In the genomic region with DNA sequence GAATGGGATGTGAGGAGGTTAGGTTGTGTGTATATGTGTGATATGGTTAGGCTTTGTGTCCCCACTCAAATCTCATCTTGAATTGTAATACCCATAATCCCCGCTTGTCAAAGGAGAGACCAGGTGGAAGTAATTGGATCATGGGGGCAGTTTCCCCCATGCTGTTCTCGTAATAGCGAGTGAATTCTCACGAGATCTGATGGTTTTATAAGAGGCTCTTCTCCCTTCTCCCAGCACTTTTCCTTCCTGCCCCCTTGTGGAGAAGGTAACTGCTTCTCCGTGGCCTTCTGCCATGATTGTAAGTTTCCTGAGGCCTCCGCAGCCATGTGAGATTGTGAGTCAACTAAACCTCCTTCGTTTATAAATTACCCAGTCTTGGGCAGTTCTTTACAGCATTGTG, we compare ENCODE assay signal across 10 cellular contexts. TPM values are rescaled to one million over a fixed set of nuclear protein-coding genes. Genes with fewer than 3 reads are reported as not detected.
DNase-seq lines count a peak whose midpoint lies in the region; ATAC-seq and TF ChIP-seq lines count a peak whose summit lies in the region.
"Had no signal": no experiment of that assay in that cellular context is flagged by ENCODE, and none has a peak within 500 bp of the region (broad histone marks: within the 10 kb centered on the region; RNA-seq: fewer than 3 reads in every experiment).

No MANE protein-coding gene starts in this region.

- ATAC-seq in activated naive CD8-positive, alpha-beta T cell treated with anti-CD3 and anti-CD28 coated beads, Interleukin-2, amount 10 ng/mL, durations not matched to agents 7 days and 5 days (ENCODE audit: low read depth): no peak
- ATAC-seq in upper lobe of right lung (no peak), GM19324 (IDR thresholded peaks at IDR 0.05; ENCODE audit: low FRiP score, unreplicated experiment) (no peak), HG03280 (IDR thresholded peaks at IDR 0.05; ENCODE audit: unreplicated experiment) (no peak)

- DNase-seq in activated naive CD4-positive, alpha-beta T cell treated with anti-CD3 and anti-CD28 coated beads, Interleukin-2, amount 10 ng/mL, durations not matched to agents 7 days and 5 days: no peak
- DNase-seq in activated naive CD4-positive, alpha-beta T cell treated with Interleukin-2 at 50 U/mL for 16 hours: no peak
- DNase-seq in activated naive CD8-positive, alpha-beta T cell treated with anti-CD3 and anti-CD28 coated beads, Interleukin-2, amount 10 ng/mL, durations not matched to agents 7 days and 5 days: no peak
- DNase-seq in mesothelial cell of epicardium (ENCODE audit: low spot score in 2 of 2, unreplicated experiment in 2 of 2) (no peak), upper lobe of right lung (no peak), Peyer's patch (no peak)

- peak overlapping the region; percentile 88 for H3K27ac ChIP-seq in upper lobe of right lung
- H3K27ac ChIP-seq in Peyer's patch: peak overlapping the region in 1 of 4 donors; percentile 90

- no peaks in the 10 kb centered on the region for H3K9me3 ChIP-seq in upper lobe of right lung
- no peaks in the 10 kb centered on the region for H3K9me3 ChIP-seq in Peyer's patch

- H3K4me3 Mint-ChIP-seq in activated naive CD4-positive, alpha-beta T cell treated with anti-CD3 and anti-CD28 coated beads, Interleukin-2, amount 10 ng/mL, durations not matched to agents 7 days and 5 days: peak overlapping the region; percentile 80
- H3K4me3 Mint-ChIP-seq in activated naive CD8-positive, alpha-beta T cell treated with anti-CD3 and anti-CD28 coated beads, Interleukin-2, amount 10 ng/mL, durations not matched to agents 7 days and 5 days: peak overlapping the region; percentile 84
- H3K4me3 Mint-ChIP-seq in mesothelial cell of epicardium: peak overlapping the region; percentile 78

- H3K36me3 Mint-ChIP-seq in activated naive CD4-positive, alpha-beta T cell treated with anti-CD3 and anti-CD28 coated beads, Interleukin-2, amount 10 ng/mL, durations not matched to agents 7 days and 5 days: peaks cover 5% of the 10 kb centered on the region
- peaks cover 6% of the 10 kb centered on the region for H3K36me3 Mint-ChIP-seq in activated naive CD8-positive, alpha-beta T cell treated with anti-CD3 and anti-CD28 coated beads, Interleukin-2, amount 10 ng/mL, durations not matched to agents 7 days and 5 days
- H3K36me3 Mint-ChIP-seq in mesothelial cell of epicardium: no peaks in the 10 kb centered on the region

- TF ChIP-seq CTCF in mesothelial cell of epicardium (IDR thresholded peaks at IDR 0.05; ENCODE audit: unreplicated experiment) (no peak), upper lobe of right lung (IDR thresholded peaks at IDR 0.05) (no peak), Peyer's patch (IDR thresholded peaks at IDR 0.05) (no peak)

- POLR2A ChIA-PET in activated naive CD8-positive, alpha-beta T cell treated with anti-CD3 and anti-CD28 coated beads, Interleukin-2, amount 10 ng/mL, durations not matched to agents 7 days and 5 days (lab: Charles Lee): interaction anchor here (0.7 to 2.3 kb wide), 2 partner anchors 50 to 56 kb away, joined by 3 to 10 read pairs; a partner anchor contains a TSS

- intact Hi-C loops in upper lobe of right lung (cut with DNase I): no loop called here

- H3K36me3 ChIP-seq in upper lobe of right lung (no peaks in the 10 kb centered on the region), Peyer's patch (no peaks in the 10 kb centered on the region)

- H3K4me1 ChIP-seq in upper lobe of right lung: no peaks in the 10 kb centered on the region
- H3K4me1 ChIP-seq in Peyer's patch: peaks cover 0 to 9% (median 0%) of the 10 kb centered on the region in 4 donors

- no peaks in the 10 kb centered on the region for H3K27me3 ChIP-seq in upper lobe of right lung
- H3K27me3 ChIP-seq in Peyer's patch: no peaks in the 10 kb centered on the region

- CTCF ChIA-PET in activated naive CD4-positive, alpha-beta T cell treated with anti-CD3 and anti-CD28 coated beads, Interleukin-2, amount 10 ng/mL, durations not matched to agents 7 days and 5 days (lab: Charles Lee): interaction anchor here (0.9 kb wide), 1 partner anchor 41 kb away, joined by 3 read pairs; no protein-coding TSS in a partner anchor

- H3K27ac Mint-ChIP-seq in activated naive CD4-positive, alpha-beta T cell treated with anti-CD3 and anti-CD28 coated beads, Interleukin-2, amount 10 ng/mL, durations not matched to agents 7 days and 5 days: peak overlapping the region; percentile 85
- H3K27ac Mint-ChIP-seq in activated naive CD8-positive, alpha-beta T cell treated with anti-CD3 and anti-CD28 coated beads, Interleukin-2, amount 10 ng/mL, durations not matched to agents 7 days and 5 days: peak overlapping the region; percentile 92
- no peak overlapping the region for H3K27ac Mint-ChIP-seq in mesothelial cell of epicardium

- peaks cover 21% of the 10 kb centered on the region for H3K4me1 Mint-ChIP-seq in activated naive CD4-positive, alpha-beta T cell treated with anti-CD3 and anti-CD28 coated beads, Interleukin-2, amount 10 ng/mL, durations not matched to agents 7 days and 5 days
- peaks cover 14% of the 10 kb centered on the region for H3K4me1 Mint-ChIP-seq in activated naive CD8-positive, alpha-beta T cell treated with anti-CD3 and anti-CD28 coated beads, Interleukin-2, amount 10 ng/mL, durations not matched to agents 7 days and 5 days
- H3K4me1 Mint-ChIP-seq in mesothelial cell of epicardium: peaks cover 6% of the 10 kb centered on the region

- no peak for TF ChIP-seq POLR2A in Peyer's patch (IDR thresholded peaks at IDR 0.05)

- H3K4me3 ChIP-seq in upper lobe of right lung: peak overlapping the region; percentile 65
- H3K4me3 ChIP-seq in Peyer's patch: no peak overlapping the region

- H3K27me3 Mint-ChIP-seq in activated naive CD4-positive, alpha-beta T cell treated with anti-CD3 and anti-CD28 coated beads, Interleukin-2, amount 10 ng/mL, durations not matched to agents 7 days and 5 days: peaks cover 19% of the 10 kb centered on the region
- peaks cover 7% of the 10 kb centered on the region for H3K27me3 Mint-ChIP-seq in activated naive CD8-positive, alpha-beta T cell treated with anti-CD3 and anti-CD28 coated beads, Interleukin-2, amount 10 ng/mL, durations not matched to agents 7 days and 5 days
- peaks cover 5% of the 10 kb centered on the region for H3K27me3 Mint-ChIP-seq in mesothelial cell of epicardium (ENCODE audit: low read depth)

- no peaks in the 10 kb centered on the region for H3K9me3 Mint-ChIP-seq in activated naive CD4-positive, alpha-beta T cell treated with anti-CD3 and anti-CD28 coated beads, Interleukin-2, amount 10 ng/mL, durations not matched to agents 7 days and 5 days
- H3K9me3 Mint-ChIP-seq in activated naive CD8-positive, alpha-beta T cell treated with anti-CD3 and anti-CD28 coated beads, Interleukin-2, amount 10 ng/mL, durations not matched to agents 7 days and 5 days: no peaks in the 10 kb centered on the region
- no peaks in the 10 kb centered on the region for H3K9me3 Mint-ChIP-seq in mesothelial cell of epicardium

RNA-seq across cellular contexts. Expression of a gene that starts 47.3 kb away (rescaled TPM):
- not detected for total RNA-seq in activated naive CD8-positive, alpha-beta T cell treated with anti-CD3 and anti-CD28 coated beads, Interleukin-2, amount 10 ng/mL, durations not matched to agents 7 days and 5 days
- total RNA-seq in mesothelial cell of epicardium: not detected in 3 replicates
- total RNA-seq in upper lobe of right lung: not detected
- not detected for total RNA-seq in Peyer's patch
- total RNA-seq: Daoy, left ventricle myocardium superior had no signal

RNA-seq across cellular contexts. Expression of a gene that starts 55.9 kb away (rescaled TPM):
- 10 to 100 TPM; 85.6 to 94.7 TPM for total RNA-seq in activated naive CD8-positive, alpha-beta T cell treated with anti-CD3 and anti-CD28 coated beads, Interleukin-2, amount 10 ng/mL, durations not matched to agents 7 days and 5 days
- total RNA-seq in mesothelial cell of epicardium: 46.8 to 51.6 TPM (median 48.2 TPM) in 3 replicates
- 72.8 TPM for total RNA-seq in upper lobe of right lung
- total RNA-seq in Peyer's patch: 10 to 100 TPM; 32.1 to 68.0 (median 53.1) TPM
